In the genomic region with DNA sequence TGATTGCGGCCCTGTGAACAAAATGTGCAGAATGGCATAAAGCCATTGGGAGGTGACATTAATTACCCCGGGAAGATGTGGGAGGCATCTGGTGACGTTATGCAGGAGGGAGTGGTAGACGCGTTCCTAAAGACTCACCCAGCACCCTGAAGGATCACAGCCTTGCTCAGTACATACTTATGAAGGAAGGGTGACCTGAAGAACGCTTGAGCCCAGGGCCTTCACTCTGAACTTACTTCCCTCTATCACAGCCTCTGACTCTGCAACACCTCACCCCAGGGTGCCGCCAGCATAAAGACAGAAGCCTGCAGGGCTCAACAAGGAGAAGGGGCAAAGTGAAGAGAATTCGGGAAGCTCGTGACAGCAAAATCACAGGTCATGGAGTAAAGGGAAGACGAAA, we compare ENCODE assay signal across 15 cellular contexts. TPM values are rescaled to one million over a fixed set of nuclear protein-coding genes. Genes with fewer than 3 reads are reported as not detected.
"Had no signal": no experiment of that assay in that cellular context is flagged by ENCODE, and none has a peak within 500 bp of the region (broad histone marks: within the 10 kb centered on the region; RNA-seq: fewer than 3 reads in every experiment).

No MANE protein-coding gene starts in this region.

- H3K36me3 ChIP-seq: ascending aorta, breast epithelium, ovary, sigmoid colon, spleen had no signal

- H3K4me3 Mint-ChIP-seq: activated naive CD4-positive, alpha-beta T cell treated with anti-CD3 and anti-CD28 coated beads for 36 hours; T-helper 17 cell had no signal

- ATAC-seq: activated CD4-positive, CD25-positive, alpha-beta regulatory T cell treated with anti-CD3 and anti-CD28 coated beads, Interleukin-2, amount 50 U/mL, for 24 hours; T-helper 17 cell had no signal

- H3K4me3 ChIP-seq: ascending aorta, breast epithelium, ovary, sigmoid colon, spleen had no signal

- DNase-seq: activated naive CD4-positive, alpha-beta T cell treated with anti-CD3 and anti-CD28 coated beads for 36 hours; activated T-cell treated with anti-CD3 and anti-CD28 coated beads, Interleukin-2, amount 50 U/mL, for 1 hour; cerebellar nuclear complex; dermis blood vessel endothelial cell; erythroblast; ovary; sigmoid colon; spleen; T-helper 17 cell had no signal

- H3K9me3 ChIP-seq: ovary had no signal

- H3K27me3 ChIP-seq: ascending aorta, breast epithelium, ovary, sigmoid colon had no signal

- H3K27ac ChIP-seq: ascending aorta, breast epithelium, ovary, sigmoid colon, spleen had no signal

- H3K4me1 ChIP-seq: breast epithelium, sigmoid colon had no signal

- H3K27ac Mint-ChIP-seq: activated naive CD4-positive, alpha-beta T cell treated with anti-CD3 and anti-CD28 coated beads for 36 hours; activated T-helper 2 cell treated with anti-CD3 and anti-CD28 coated beads, Interferon-gamma antibody, Interleukin-2, Interleukin-4, amounts not matched to agents 10 μg/mL and 5 μg/mL and 100 μg/mL, durations not matched to agents 14 hours and 24 hours and 36 hours; T-helper 17 cell had no signal

RNA-seq across cellular contexts. Expression of gene MFSD6L, which starts 9.4 kb away (rescaled TPM):
- total RNA-seq: activated naive CD4-positive, alpha-beta T cell treated with anti-CD3 and anti-CD28 coated beads for 36 hours; ascending aorta; dermis blood vessel endothelial cell; sigmoid colon; T-helper 17 cell had no signal

RNA-seq across cellular contexts. Expression of gene SPDYE4, which starts 31.4 kb away (rescaled TPM):
- total RNA-seq: activated naive CD4-positive, alpha-beta T cell treated with anti-CD3 and anti-CD28 coated beads for 36 hours; activated T-helper 2 cell treated with anti-CD3 and anti-CD28 coated beads, Interferon-gamma antibody, Interleukin-2, Interleukin-4, amounts not matched to agents 10 μg/mL and 5 μg/mL and 100 μg/mL, durations not matched to agents 14 hours and 24 hours and 36 hours; ascending aorta; breast epithelium; dermis blood vessel endothelial cell; kidney epithelial cell; liver; ovary; sigmoid colon; spleen; T-helper 17 cell had no signal

RNA-seq across cellular contexts. Expression of gene CCDC42, which starts 45.1 kb away (rescaled TPM):
- total RNA-seq: activated naive CD4-positive, alpha-beta T cell treated with anti-CD3 and anti-CD28 coated beads for 36 hours; ascending aorta; breast epithelium; dermis blood vessel endothelial cell; kidney epithelial cell; liver; ovary; sigmoid colon had no signal
